Comparison of ENCODE assay signal across 8 cellular contexts in the genomic region with DNA sequence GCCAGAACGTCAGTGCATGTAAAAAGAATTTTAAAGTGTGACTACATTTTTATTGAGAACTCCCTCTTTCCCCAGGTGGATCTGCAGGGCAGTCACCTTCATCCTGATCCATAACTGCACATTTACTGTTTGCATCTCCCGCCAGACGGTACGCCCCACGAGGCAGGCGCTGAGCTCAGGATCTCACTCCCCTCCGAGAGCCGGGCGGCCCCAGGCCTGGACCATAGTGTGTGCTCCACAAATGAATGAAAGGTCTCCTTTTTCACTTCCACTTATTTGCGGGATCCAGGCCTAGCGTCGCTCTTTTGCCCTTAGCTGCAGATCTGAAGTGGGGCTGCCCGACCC. TPM values are rescaled to one million over a fixed set of nuclear protein-coding genes. Genes with fewer than 3 reads are reported as not detected.
A peak's percentile ranks its signal among the peaks of the same experiment; 100 is the strongest.
DNase-seq lines count a peak whose midpoint lies in the region; ATAC-seq and TF ChIP-seq lines count a peak whose summit lies in the region.

No MANE protein-coding gene starts in this region.

- ATAC-seq in HG02610 (IDR thresholded peaks at IDR 0.05; ENCODE audit: unreplicated experiment) (peak; percentile 34), Right ventricle myocardium superior (ENCODE audit: poor library complexity) (peak; percentile 53)

- peak overlapping the region; percentile 95 for H3K4me3 Mint-ChIP-seq in progenitor cell of endocrine pancreas (ENCODE audit: low read depth)

- DNase-seq in activated T-cell treated with anti-CD3 and anti-CD28 coated beads for 1 hour (ENCODE audit: low read depth) = peak; percentile 4
- DNase-seq in activated T-cell treated with anti-CD3 and anti-CD28 coated beads, Interleukin-2, amount 50 U/mL, for 1 hour = no peak
- peak; percentile 51 for DNase-seq in MV-4-11 (lab: John Stamatoyannopoulos, UW)
- DNase-seq in activated gamma-delta T cell treated with anti-CD3 and anti-CD28 coated beads, Interleukin-2, amount 50 U/mL, for 16 hours (ENCODE audit: low read depth) = peak; percentile 3
- peak; percentile 44 for DNase-seq in Right ventricle myocardium superior
- no peak for DNase-seq in progenitor cell of endocrine pancreas (ENCODE audit: low spot score, unreplicated experiment)
- DNase-seq in NCI-H1048 (lab: John Stamatoyannopoulos, UW) = no peak

- no peak for TF ChIP-seq CTCF in progenitor cell of endocrine pancreas (IDR thresholded peaks at IDR 0.05; ENCODE audit: unreplicated experiment)

- no peaks in the 10 kb centered on the region for H3K27me3 Mint-ChIP-seq in progenitor cell of endocrine pancreas

- peaks cover 35% of the 10 kb centered on the region for H3K36me3 Mint-ChIP-seq in progenitor cell of endocrine pancreas (ENCODE audit: insufficient read depth)

- no peaks in the 10 kb centered on the region for H3K9me3 Mint-ChIP-seq in progenitor cell of endocrine pancreas (ENCODE audit: low read depth)

- peak overlapping the region; percentile 99 for H3K27ac Mint-ChIP-seq in progenitor cell of endocrine pancreas

- H3K4me1 Mint-ChIP-seq in progenitor cell of endocrine pancreas (ENCODE audit: low read depth) = peaks cover 30% of the 10 kb centered on the region

- intact Hi-C loops in Right ventricle myocardium superior (cut with DNase I) = no loop called here

RNA-seq across cellular contexts. Expression of a gene that starts 0.4 kb away (rescaled TPM):
- total RNA-seq in Right ventricle myocardium superior (35.4 TPM), progenitor cell of endocrine pancreas (100 TPM in 2 replicates)

RNA-seq across cellular contexts. Expression of a gene that starts 0.6 kb away (rescaled TPM):
- total RNA-seq in Right ventricle myocardium superior (16.3 TPM), progenitor cell of endocrine pancreas (25.9 and 30.5 TPM in 2 replicates)

Comparison
In these comparisons a context has a peak if more than half of its experiments do, and no peak if none do; other contexts are left out.
1. DNase-seq: peak in activated T-cell treated with anti-CD3 and anti-CD28 coated beads for 1 hour (single experiment), MV-4-11 (single experiment), activated gamma-delta T cell treated with anti-CD3 and anti-CD28 coated beads, Interleukin-2, amount 50 U/mL, for 16 hours (single experiment) and Right ventricle myocardium superior (single experiment); none in activated T-cell treated with anti-CD3 and anti-CD28 coated beads, Interleukin-2, amount 50 U/mL, for 1 hour (single experiment), progenitor cell of endocrine pancreas (single experiment) and NCI-H1048 (single experiment).